6 cellular contexts compared by ENCODE assay signal in the genomic region with DNA sequence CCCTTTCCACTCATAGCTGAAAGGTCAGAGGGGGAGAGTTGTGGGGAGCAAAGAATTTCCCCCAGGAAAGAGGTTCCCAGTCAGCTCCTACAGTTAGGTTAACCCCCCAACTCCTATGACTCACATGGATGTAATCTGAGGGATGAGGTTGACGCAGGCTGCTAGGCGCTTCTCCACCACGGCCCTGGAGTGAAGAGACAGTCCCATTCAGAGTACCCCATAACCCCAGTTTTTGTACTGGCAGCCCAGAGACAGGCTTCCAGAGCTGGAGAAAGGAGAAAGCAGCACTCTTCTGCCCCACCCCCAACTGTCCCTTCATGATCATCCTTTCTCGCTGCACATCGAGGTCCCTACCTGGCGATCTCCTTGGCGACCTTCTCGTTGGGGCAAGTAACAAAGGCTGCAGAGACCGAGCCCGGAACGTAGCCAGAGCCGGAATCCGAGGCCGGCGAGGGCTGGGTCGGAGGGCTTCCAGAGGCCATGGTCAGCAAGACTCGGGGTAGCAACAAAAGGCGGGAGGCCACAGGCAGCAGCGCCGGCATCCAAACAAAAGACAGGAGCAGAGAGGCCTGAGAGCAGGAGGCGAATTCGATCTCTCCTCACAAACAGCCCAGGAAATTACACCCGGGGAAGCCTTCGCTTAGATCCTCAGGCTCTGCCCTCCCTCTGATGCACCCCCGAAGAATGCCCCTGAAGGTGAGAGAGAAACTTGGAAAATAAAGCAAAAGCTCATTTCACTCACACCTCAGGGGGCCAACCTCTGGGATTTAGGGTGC. TPM values are rescaled to one million over a fixed set of nuclear protein-coding genes. Genes with fewer than 3 reads are reported as not detected.
A peak's percentile ranks its signal among the peaks of the same experiment; 100 is the strongest.
DNase-seq lines count a peak whose midpoint lies in the region; ATAC-seq and TF ChIP-seq lines count a peak whose summit lies in the region.

No MANE protein-coding gene starts in this region.

- POLR2A ChIA-PET in AG04449 (lab: Yijun Ruan, JAX), result interaction anchor here (0.6 kb wide), 1 partner anchor 9 kb away, joined by 4 read pairs; no protein-coding TSS in a partner anchor

- H3K27ac Mint-ChIP-seq in effector memory CD8-positive, alpha-beta T cell, result peak overlapping the region; percentile 98 to 100

- no peak for TF ChIP-seq CTCF in AG04449 (IDR thresholded peaks at IDR 0.05; ENCODE audit: insufficient read depth, low read length, missing control alignments)
- TF ChIP-seq CTCF in retinal pigment epithelial cell (conservative IDR thresholded peaks at IDR 0.05; ENCODE audit: low read depth, low read length), result no peak

- peak overlapping the region; percentile 91 for H3K4me3 ChIP-seq in AG04449 (ENCODE audit: low read depth, low read length)
- peak overlapping the region; percentile 88 for H3K4me3 ChIP-seq in retinal pigment epithelial cell (ENCODE audit: low read length)

- CTCF ChIA-PET in AG04449 (lab: Yijun Ruan, JAX), result interaction anchor here (1.1 to 2.3 kb wide), 5 partner anchors 8 to 162 kb away, joined by 3 to 11 read pairs (median 7); partner anchors contain the start of gene BAK1

- no peaks in the 10 kb centered on the region for H3K27me3 Mint-ChIP-seq in effector memory CD8-positive, alpha-beta T cell

- no peak for ATAC-seq in effector memory CD8-positive, alpha-beta T cell (replicated peaks)

- DNase-seq in AG04449 (ENCODE audit: low read depth, low spot score), result peak; percentile 64
- peak; percentile 73 for DNase-seq in LHCN-M2 (ENCODE audit: low read depth)
- DNase-seq in effector memory CD8-positive, alpha-beta T cell, result no peak
- no peak for DNase-seq in retinal pigment epithelial cell (ENCODE audit: low read depth)
- DNase-seq in Ammon's horn (ENCODE audit: low spot score), result no peak
- no peak for DNase-seq in SHP77 (lab: John Stamatoyannopoulos, UW)

- H3K4me3 Mint-ChIP-seq in effector memory CD8-positive, alpha-beta T cell, result peak overlapping the region; percentile 94 to 97

- peaks cover 62 to 64% of the 10 kb centered on the region in 2 donors for H3K4me1 Mint-ChIP-seq in effector memory CD8-positive, alpha-beta T cell (ENCODE audit: low read depth in 2 of 2)

- H3K9me3 Mint-ChIP-seq in effector memory CD8-positive, alpha-beta T cell, result no peaks in the 10 kb centered on the region

- peaks cover 67% of the 10 kb centered on the region for H3K36me3 Mint-ChIP-seq in effector memory CD8-positive, alpha-beta T cell (ENCODE audit: insufficient read depth)

RNA-seq across cellular contexts. Expression of gene CUTA, which starts 0.6 kb away (rescaled TPM):
- total RNA-seq in LHCN-M2 (2014; rRNA removed), result 230 and 234 TPM in 2 replicates
- 692 TPM for polyA plus RNA-seq in LHCN-M2 (2012)

RNA-seq across cellular contexts. Expression of gene SYNGAP1, which starts 2.5 kb away (rescaled TPM):
- total RNA-seq in LHCN-M2 (2014; rRNA removed), result 2.4 and 4.2 TPM in 2 replicates
- 5.9 TPM for polyA plus RNA-seq in LHCN-M2 (2012)

RNA-seq across cellular contexts. Expression of gene PHF1, which starts 6.5 kb away (rescaled TPM):
- total RNA-seq in LHCN-M2 (2014; rRNA removed), result 39.3 and 49.7 TPM in 2 replicates
- 35.3 TPM for polyA plus RNA-seq in LHCN-M2 (2012)

RNA-seq across cellular contexts. Expression of gene KIFC1, which starts 25.7 kb away (rescaled TPM):
- total RNA-seq in LHCN-M2 (2014; rRNA removed), result 97.6 and 98.5 TPM in 2 replicates
- polyA plus RNA-seq in LHCN-M2 (2012), result 37.6 TPM

RNA-seq across cellular contexts. Expression of gene ZBTB9, which starts 37.1 kb away (rescaled TPM):
- total RNA-seq in LHCN-M2 (2014; rRNA removed), result 5.5 and 5.7 TPM in 2 replicates
- 7.4 TPM for polyA plus RNA-seq in LHCN-M2 (2012)

Comparison
In these comparisons a context has a peak if more than half of its experiments do, and no peak if none do; other contexts are left out.
1. DNase-seq: peak in AG04449 (single experiment) and LHCN-M2 (single experiment); none in effector memory CD8-positive, alpha-beta T cell (0 of 3), retinal pigment epithelial cell (single experiment), Ammon's horn (single experiment) and SHP77 (0 of 2).